Comparison of ENCODE assay signal across 37 cellular contexts in genomic region chr20:49489688-49490087, GRCh38. TPM values are rescaled to one million over a fixed set of nuclear protein-coding genes. Genes with fewer than 3 reads are reported as not detected.
"Had no signal": no experiment of that assay in that cellular context is flagged by ENCODE, and none has a peak within 500 bp of the region (broad histone marks: within the 10 kb centered on the region; RNA-seq: fewer than 3 reads in every experiment).

No MANE protein-coding gene starts in this region.

- DNase-seq: Kasumi-1, MG63, MM.1S, MV-4-11, NCI-H1048, NCI-H1092, NCI-H1092 treated with DMSO at 0.1 percent for 48 hours, NCI-H1105, NCI-H1417, NCI-H1417 treated with DMSO at 0.1 percent for 48 hours, NCI-H1436, NCI-H1436 treated with DMSO at 0.1 percent for 48 hours, NCI-H146, NCI-H1694, NCI-H1694 treated with DMSO at 0.1 percent for 48 hours, NCI-H187, NCI-H187 treated with DMSO at 0.1 percent for 48 hours, NCI-H1930, NCI-H2029, NCI-H2029 treated with DMSO at 0.1 percent for 48 hours, NCI-H2081, NCI-H2081 treated with DMSO at 0.1 percent for 48 hours, NCI-H2107, NCI-H2171, NCI-H2171 treated with DMSO at 0.1 percent for 48 hours, NCI-H2227 treated with DMSO at 0.1 percent for 48 hours, NCI-H226, NCI-H345, NCI-H446, NCI-H446 treated with DMSO at 0.1 percent for 48 hours, NCI-H510A, NCI-H510A treated with DMSO at 0.1 percent for 48 hours, NCI-H524, NCI-H524 treated with DMSO at 0.1 percent for 48 hours, NCI-H526 treated with DMSO at 0.1 percent for 48 hours had no signal

- H3K9me3 ChIP-seq: MG63 had no signal

- H3K4me3 ChIP-seq: MG63 had no signal

- H3K36me3 ChIP-seq: MG63 had no signal

- H3K27me3 ChIP-seq: MG63 had no signal

RNA-seq across cellular contexts. Expression of gene KCNB1, which starts 7.2 kb away (rescaled TPM):
- total RNA-seq: M059J, NCI-H460 had no signal
